ENCODE assay signal across 1 cellular context in genomic region chr2:226673314-226673723, GRCh38.
TF ChIP-seq lines count a peak whose summit lies in the region.

No MANE protein-coding gene starts in this region.

TF ChIP-seq in HCT116, 20 proteins besides CTCF, POLR2A, EP300 and RAD21 (continued from another document):
- TF ChIP-seq YY1 (IDR thresholded peaks at IDR 0.05; ENCODE audit: extremely low read depth, insufficient replicate concordance, low read depth, low read length) (peak; percentile 65), MAX (IDR thresholded peaks at IDR 0.05) (peak; percentile 86), EGR1 (IDR thresholded peaks at IDR 0.05; ENCODE audit: low read depth) (no peak)
